In genomic region chr7:13742126-13742525, GRCh38 we compare ENCODE assay signal across 12 cellular contexts.
DNase-seq lines count a peak whose midpoint lies in the region; ATAC-seq and TF ChIP-seq lines count a peak whose summit lies in the region.
"Had no signal": no experiment of that assay in that cellular context is flagged by ENCODE, and none has a peak within 500 bp of the region (broad histone marks: within the 10 kb centered on the region; RNA-seq: fewer than 3 reads in every experiment).

No MANE protein-coding gene starts in this region.

- ATAC-seq in HG02885 (IDR thresholded peaks at IDR 0.05; ENCODE audit: poor library complexity, unreplicated experiment) (no peak), GM21367 (IDR thresholded peaks at IDR 0.05; ENCODE audit: unreplicated experiment) (no peak)
- ATAC-seq: stimulated activated naive CD8-positive, alpha-beta T cell treated with anti-CD3 and anti-CD28 coated beads, Interleukin-15, amount 100 ng/mL, for 72 hours had no signal

- peak overlapping the region; percentile 17 to 72 (median 34) for H3K27ac Mint-ChIP-seq in nephron
- H3K27ac Mint-ChIP-seq: CD8-positive, alpha-beta memory T cell; naive B cell; stimulated activated naive CD8-positive, alpha-beta T cell treated with anti-CD3 and anti-CD28 coated beads, Interleukin-15, amount 100 ng/mL, for 72 hours had no signal

- no peaks in the 10 kb centered on the region for H3K36me3 ChIP-seq in NT2/D1 (ENCODE audit: insufficient read depth, insufficient read length, low read length)

- no peaks in the 10 kb centered on the region for H3K27me3 Mint-ChIP-seq in nephron (ENCODE audit: low read depth)
- H3K27me3 Mint-ChIP-seq: CD8-positive, alpha-beta memory T cell; naive B cell; stimulated activated naive CD8-positive, alpha-beta T cell treated with anti-CD3 and anti-CD28 coated beads, Interleukin-15, amount 100 ng/mL, for 72 hours had no signal

- DNase-seq in Caki2 (ENCODE audit: low read depth), result peak; percentile 47
- peak; percentile 13 for DNase-seq in NT2/D1 (ENCODE audit: low read depth, low spot score)
- DNase-seq in fibroblast of mammary gland (ENCODE audit: low read depth), result peak; percentile 18
- DNase-seq in HK-2 (ENCODE audit: unreplicated experiment), result no peak
- DNase-seq in stimulated activated CD4-positive, alpha-beta T cell treated with anti-CD3 and anti-CD28 coated beads, Interleukin-1b, Interleukin-23, amount 100 ng/mL, for 48 hours, result no peak
- DNase-seq: CD8-positive, alpha-beta memory T cell; naive B cell; stimulated activated naive CD8-positive, alpha-beta T cell treated with anti-CD3 and anti-CD28 coated beads, Interleukin-15, amount 100 ng/mL, for 72 hours; T-helper 9 cell had no signal

- H3K4me3 ChIP-seq in NT2/D1 (ENCODE audit: insufficient read length, low read depth) (no peak overlapping the region), fibroblast of mammary gland (ENCODE audit: control insufficient read depth, low read depth, low read length) (no peak overlapping the region)

- no peaks in the 10 kb centered on the region for H3K4me1 ChIP-seq in NT2/D1 (ENCODE audit: insufficient read depth, insufficient read length)

- no peaks in the 10 kb centered on the region for H3K27me3 ChIP-seq in NT2/D1 (ENCODE audit: insufficient read depth, insufficient read length)

- no peaks in the 10 kb centered on the region for H3K9me3 Mint-ChIP-seq in nephron
- H3K9me3 Mint-ChIP-seq: CD8-positive, alpha-beta memory T cell; naive B cell had no signal

- no peak overlapping the region for H3K4me3 Mint-ChIP-seq in nephron
- H3K4me3 Mint-ChIP-seq: CD8-positive, alpha-beta memory T cell; naive B cell; stimulated activated naive CD8-positive, alpha-beta T cell treated with anti-CD3 and anti-CD28 coated beads, Interleukin-15, amount 100 ng/mL, for 72 hours had no signal

- no peaks in the 10 kb centered on the region for H3K36me3 Mint-ChIP-seq in nephron (ENCODE audit: low read depth)
- H3K36me3 Mint-ChIP-seq: CD8-positive, alpha-beta memory T cell; naive B cell had no signal

- in situ Hi-C loops in Caki2 (cut with HindIII; ENCODE audit: low pct_unique_long_range_greater_than_20kb, low sequenced_read_pairs), result no loop called here

- no peaks in the 10 kb centered on the region for H3K9me3 ChIP-seq in NT2/D1 (ENCODE audit: insufficient read depth, low read length)

- peaks cover 29% of the 10 kb centered on the region for H3K4me1 Mint-ChIP-seq in nephron
- H3K4me1 Mint-ChIP-seq: CD8-positive, alpha-beta memory T cell; naive B cell; stimulated activated naive CD8-positive, alpha-beta T cell treated with anti-CD3 and anti-CD28 coated beads, Interleukin-15, amount 100 ng/mL, for 72 hours had no signal

- H3K9ac ChIP-seq in NT2/D1 (ENCODE audit: insufficient read length, low read depth), result no peak overlapping the region

- TF ChIP-seq CTCF in fibroblast of mammary gland (conservative IDR thresholded peaks at IDR 0.05; ENCODE audit: control insufficient read depth, insufficient read depth, low read depth, low read length) (no peak), nephron (IDR thresholded peaks at IDR 0.05; ENCODE audit: unreplicated experiment in 3 of 3) (no peak)

Comparison
In these comparisons a context has a peak if more than half of its experiments do, and no peak if none do; other contexts are left out.
1. DNase-seq: peak in Caki2 (single experiment), NT2/D1 (single experiment) and fibroblast of mammary gland (single experiment); none in HK-2 (single experiment) and stimulated activated CD4-positive, alpha-beta T cell treated with anti-CD3 and anti-CD28 coated beads, Interleukin-1b, Interleukin-23, amount 100 ng/mL, for 48 hours (single experiment).